1 cellular context compared by ENCODE assay signal in the genomic region with DNA sequence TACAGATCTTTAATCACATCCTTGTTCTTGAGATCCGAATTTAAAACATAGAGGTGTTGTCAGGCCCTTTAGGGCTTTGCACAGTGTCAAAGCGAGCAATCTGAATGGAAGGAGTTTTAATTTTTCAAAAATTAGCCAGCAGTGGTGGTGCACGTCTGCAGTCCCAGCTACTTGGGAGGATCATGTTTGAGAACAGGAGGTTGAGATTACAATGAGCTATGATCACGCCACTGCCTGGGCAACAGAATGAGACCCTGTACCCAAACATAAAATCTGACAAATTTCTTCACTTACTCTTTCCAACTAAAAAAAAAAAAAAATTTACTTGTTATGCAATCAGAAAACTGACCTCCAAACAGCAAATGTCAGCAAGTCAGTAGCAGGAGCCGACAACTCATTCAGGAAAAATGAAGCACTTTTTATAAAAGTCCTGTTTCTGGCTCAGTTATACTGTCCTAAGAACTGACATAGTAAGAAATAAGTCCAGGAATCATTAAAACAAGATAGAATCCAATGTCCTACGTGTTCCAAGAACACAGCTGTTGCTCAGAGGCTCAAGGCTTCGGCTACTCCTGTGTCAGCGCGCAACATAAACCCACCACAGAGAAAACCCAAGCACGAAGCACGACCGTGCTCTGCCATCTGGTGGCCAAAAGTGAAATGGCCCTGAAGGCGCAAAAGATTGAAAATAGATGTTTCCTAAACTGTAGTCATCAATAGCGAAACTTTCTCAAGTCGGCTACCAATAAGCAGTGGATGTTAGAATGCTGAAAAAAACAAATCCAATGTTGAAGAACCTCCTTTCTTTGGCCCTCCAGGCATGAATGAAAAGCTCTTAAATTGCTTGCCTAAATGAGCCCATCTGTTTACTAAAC.
TF ChIP-seq lines count a peak whose summit lies in the region.

No MANE protein-coding gene starts in this region.

TF ChIP-seq in HepG2, 621 proteins besides CTCF, POLR2A, EP300 and RAD21 (continued from another document):
- TF ChIP-seq, protein P1, sequence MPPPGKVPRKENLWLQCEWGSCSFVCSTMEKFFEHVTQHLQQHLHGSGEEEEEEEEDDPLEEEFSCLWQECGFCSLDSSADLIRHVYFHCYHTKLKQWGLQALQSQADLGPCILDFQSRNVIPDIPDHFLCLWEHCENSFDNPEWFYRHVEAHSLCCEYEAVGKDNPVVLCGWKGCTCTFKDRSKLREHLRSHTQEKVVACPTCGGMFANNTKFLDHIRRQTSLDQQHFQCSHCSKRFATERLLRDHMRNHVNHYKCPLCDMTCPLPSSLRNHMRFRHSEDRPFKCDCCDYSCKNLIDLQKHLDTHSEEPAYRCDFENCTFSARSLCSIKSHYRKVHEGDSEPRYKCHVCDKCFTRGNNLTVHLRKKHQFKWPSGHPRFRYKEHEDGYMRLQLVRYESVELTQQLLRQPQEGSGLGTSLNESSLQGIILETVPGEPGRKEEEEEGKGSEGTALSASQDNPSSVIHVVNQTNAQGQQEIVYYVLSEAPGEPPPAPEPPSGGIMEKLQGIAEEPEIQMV (CRISPR knock-in tag; IDR thresholded peaks at IDR 0.05; ENCODE audit: low read depth): no peak
- TF ChIP-seq SAP130 (CRISPR knock-in tag; IDR thresholded peaks at IDR 0.05; ENCODE audit: low read depth): peak; percentile 69
- peak; percentile 83 for TF ChIP-seq HOXA5 (CRISPR knock-in tag; IDR thresholded peaks at IDR 0.05)
- peak; percentile 46; the same call in 1 of the 2 replicates for TF ChIP-seq FOSL2 (CRISPR knock-in tag; IDR thresholded peaks at IDR 0.05)
- TF ChIP-seq MAFF (IDR thresholded peaks at IDR 0.05; ENCODE audit: low read depth, low read length): 0 out of 2 replicates have a peak, but pooled peaks have one; percentile 6
- peak; percentile 62; the same call in 1 of the 2 replicates for TF ChIP-seq HDAC2 (CRISPR knock-in tag; IDR thresholded peaks at IDR 0.05)
- TF ChIP-seq ZNF614 (CRISPR knock-in tag; IDR thresholded peaks at IDR 0.05; ENCODE audit: borderline replicate concordance): peak; percentile 83; the same call in 1 of the 2 replicates
- TF ChIP-seq KLF6 (CRISPR knock-in tag; IDR thresholded peaks at IDR 0.05): peak; percentile 76; the same call in 1 of the 2 replicates
- TF ChIP-seq HNF1B (CRISPR knock-in tag; IDR thresholded peaks at IDR 0.05): peak; percentile 25; the same call in 1 of the 2 replicates
- TF ChIP-seq ZNF331 (CRISPR knock-in tag; IDR thresholded peaks at IDR 0.05): peak; percentile 67; the same call in 1 of the 2 replicates
- peak; percentile 35; the same call in 1 of the 2 replicates for TF ChIP-seq ZNF263 (CRISPR knock-in tag; IDR thresholded peaks at IDR 0.05)
- TF ChIP-seq ZFP90 (CRISPR knock-in tag; IDR thresholded peaks at IDR 0.05; ENCODE audit: borderline replicate concordance): peak; percentile 74; the same call in 1 of the 2 replicates
- 0 out of 2 replicates have a peak, but pooled peaks have one; percentile 41 for TF ChIP-seq KDM4B (CRISPR knock-in tag; IDR thresholded peaks at IDR 0.05)
- no peak for TF ChIP-seq DR1 (CRISPR knock-in tag; IDR thresholded peaks at IDR 0.05)
- TF ChIP-seq ZSCAN30 (CRISPR knock-in tag; IDR thresholded peaks at IDR 0.05): 0 out of 2 replicates have a peak, but pooled peaks have one; percentile 56
- TF ChIP-seq, protein P2, sequence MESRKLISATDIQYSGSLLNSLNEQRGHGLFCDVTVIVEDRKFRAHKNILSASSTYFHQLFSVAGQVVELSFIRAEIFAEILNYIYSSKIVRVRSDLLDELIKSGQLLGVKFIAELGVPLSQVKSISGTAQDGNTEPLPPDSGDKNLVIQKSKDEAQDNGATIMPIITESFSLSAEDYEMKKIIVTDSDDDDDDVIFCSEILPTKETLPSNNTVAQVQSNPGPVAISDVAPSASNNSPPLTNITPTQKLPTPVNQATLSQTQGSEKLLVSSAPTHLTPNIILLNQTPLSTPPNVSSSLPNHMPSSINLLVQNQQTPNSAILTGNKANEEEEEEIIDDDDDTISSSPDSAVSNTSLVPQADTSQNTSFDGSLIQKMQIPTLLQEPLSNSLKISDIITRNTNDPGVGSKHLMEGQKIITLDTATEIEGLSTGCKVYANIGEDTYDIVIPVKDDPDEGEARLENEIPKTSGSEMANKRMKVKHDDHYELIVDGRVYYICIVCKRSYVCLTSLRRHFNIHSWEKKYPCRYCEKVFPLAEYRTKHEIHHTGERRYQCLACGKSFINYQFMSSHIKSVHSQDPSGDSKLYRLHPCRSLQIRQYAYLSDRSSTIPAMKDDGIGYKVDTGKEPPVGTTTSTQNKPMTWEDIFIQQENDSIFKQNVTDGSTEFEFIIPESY (CRISPR knock-in tag; IDR thresholded peaks at IDR 0.05): peak; percentile 40; the same call in 1 of the 2 replicates
- TF ChIP-seq HOMEZ (CRISPR knock-in tag; IDR thresholded peaks at IDR 0.05; ENCODE audit: low read depth): peak; percentile 61
- TF ChIP-seq ZNF350 (CRISPR knock-in tag; IDR thresholded peaks at IDR 0.05; ENCODE audit: borderline replicate concordance, low read depth): no peak
- TF ChIP-seq FOXJ3 (CRISPR knock-in tag; IDR thresholded peaks at IDR 0.05; ENCODE audit: borderline replicate concordance): peak; percentile 31; the same call in 1 of the 2 replicates
- peak; percentile 35; the same call in 1 of the 2 replicates for TF ChIP-seq ZNF317 (CRISPR knock-in tag; IDR thresholded peaks at IDR 0.05)
- TF ChIP-seq RFXAP (CRISPR knock-in tag; IDR thresholded peaks at IDR 0.05; ENCODE audit: borderline replicate concordance): 0 out of 2 replicates have a peak, but pooled peaks have one; percentile 51
- TF ChIP-seq HNF4A (CRISPR knock-in tag; IDR thresholded peaks at IDR 0.05): peak; percentile 19; the same call in 1 of the 2 replicates
- no peak for TF ChIP-seq ETS1 (CRISPR knock-in tag; IDR thresholded peaks at IDR 0.05)
- TF ChIP-seq CREBL2 (CRISPR knock-in tag; IDR thresholded peaks at IDR 0.05; ENCODE audit: borderline replicate concordance): no peak
- peak; percentile 45; the same call in 1 of the 2 replicates for TF ChIP-seq YEATS4 (CRISPR knock-in tag; IDR thresholded peaks at IDR 0.05; ENCODE audit: borderline replicate concordance)
